Comparison of ENCODE assay signal across 1 cellular context in the genomic region with DNA sequence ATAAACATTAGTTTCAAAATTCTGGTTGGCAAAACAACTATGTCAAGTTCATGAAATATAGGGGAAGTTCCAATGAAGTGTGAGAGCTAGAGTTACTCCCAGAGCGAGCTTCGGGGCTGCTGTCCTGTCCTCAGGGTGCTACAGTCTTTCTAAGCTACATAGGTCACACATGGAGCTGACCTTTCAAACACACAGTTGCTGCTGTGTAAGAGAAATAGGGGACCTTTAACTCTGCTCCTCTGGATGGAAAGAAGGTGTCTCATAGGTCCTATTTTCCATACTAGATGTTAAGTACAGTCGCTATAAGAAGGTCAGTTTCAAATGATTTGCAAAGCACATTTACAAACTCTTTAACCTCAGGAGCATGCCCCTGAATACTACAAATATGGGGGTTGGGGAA.
TF ChIP-seq lines count a peak whose summit lies in the region.

No MANE protein-coding gene starts in this region.

TF ChIP-seq in K562, 482 proteins besides CTCF, POLR2A, EP300 and RAD21:
- TF ChIP-seq KLF13 (tag; IDR thresholded peaks at IDR 0.05; ENCODE audit: borderline replicate concordance, low read depth) (no peak), MCM3 (IDR thresholded peaks at IDR 0.05) (no peak), TRIM24 (IDR thresholded peaks at IDR 0.05) (no peak), KDM2B (CRISPR knock-in tag; IDR thresholded peaks at IDR 0.05) (no peak), MCM7 (IDR thresholded peaks at IDR 0.05) (no peak), TAL1 (IDR thresholded peaks at IDR 0.05) (no peak), SIN3B (IDR thresholded peaks at IDR 0.05; ENCODE audit: low read depth) (no peak), SRSF3 (IDR thresholded peaks at IDR 0.05; ENCODE audit: insufficient read depth, low read length) (no peak), IRF2 (CRISPR knock-in tag; IDR thresholded peaks at IDR 0.05) (no peak), RBM17 (IDR thresholded peaks at IDR 0.05; ENCODE audit: borderline replicate concordance, low read depth, low read length) (no peak)
- TF ChIP-seq, protein P1, sequence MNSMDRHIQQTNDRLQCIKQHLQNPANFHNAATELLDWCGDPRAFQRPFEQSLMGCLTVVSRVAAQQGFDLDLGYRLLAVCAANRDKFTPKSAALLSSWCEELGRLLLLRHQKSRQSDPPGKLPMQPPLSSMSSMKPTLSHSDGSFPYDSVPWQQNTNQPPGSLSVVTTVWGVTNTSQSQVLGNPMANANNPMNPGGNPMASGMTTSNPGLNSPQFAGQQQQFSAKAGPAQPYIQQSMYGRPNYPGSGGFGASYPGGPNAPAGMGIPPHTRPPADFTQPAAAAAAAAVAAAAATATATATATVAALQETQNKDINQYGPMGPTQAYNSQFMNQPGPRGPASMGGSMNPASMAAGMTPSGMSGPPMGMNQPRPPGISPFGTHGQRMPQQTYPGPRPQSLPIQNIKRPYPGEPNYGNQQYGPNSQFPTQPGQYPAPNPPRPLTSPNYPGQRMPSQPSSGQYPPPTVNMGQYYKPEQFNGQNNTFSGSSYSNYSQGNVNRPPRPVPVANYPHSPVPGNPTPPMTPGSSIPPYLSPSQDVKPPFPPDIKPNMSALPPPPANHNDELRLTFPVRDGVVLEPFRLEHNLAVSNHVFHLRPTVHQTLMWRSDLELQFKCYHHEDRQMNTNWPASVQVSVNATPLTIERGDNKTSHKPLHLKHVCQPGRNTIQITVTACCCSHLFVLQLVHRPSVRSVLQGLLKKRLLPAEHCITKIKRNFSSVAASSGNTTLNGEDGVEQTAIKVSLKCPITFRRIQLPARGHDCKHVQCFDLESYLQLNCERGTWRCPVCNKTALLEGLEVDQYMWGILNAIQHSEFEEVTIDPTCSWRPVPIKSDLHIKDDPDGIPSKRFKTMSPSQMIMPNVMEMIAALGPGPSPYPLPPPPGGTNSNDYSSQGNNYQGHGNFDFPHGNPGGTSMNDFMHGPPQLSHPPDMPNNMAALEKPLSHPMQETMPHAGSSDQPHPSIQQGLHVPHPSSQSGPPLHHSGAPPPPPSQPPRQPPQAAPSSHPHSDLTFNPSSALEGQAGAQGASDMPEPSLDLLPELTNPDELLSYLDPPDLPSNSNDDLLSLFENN (IDR thresholded peaks at IDR 0.05; ENCODE audit: low read depth in 2 of 2, low read length in 2 of 2), result no peak
- TF ChIP-seq, protein P2, sequence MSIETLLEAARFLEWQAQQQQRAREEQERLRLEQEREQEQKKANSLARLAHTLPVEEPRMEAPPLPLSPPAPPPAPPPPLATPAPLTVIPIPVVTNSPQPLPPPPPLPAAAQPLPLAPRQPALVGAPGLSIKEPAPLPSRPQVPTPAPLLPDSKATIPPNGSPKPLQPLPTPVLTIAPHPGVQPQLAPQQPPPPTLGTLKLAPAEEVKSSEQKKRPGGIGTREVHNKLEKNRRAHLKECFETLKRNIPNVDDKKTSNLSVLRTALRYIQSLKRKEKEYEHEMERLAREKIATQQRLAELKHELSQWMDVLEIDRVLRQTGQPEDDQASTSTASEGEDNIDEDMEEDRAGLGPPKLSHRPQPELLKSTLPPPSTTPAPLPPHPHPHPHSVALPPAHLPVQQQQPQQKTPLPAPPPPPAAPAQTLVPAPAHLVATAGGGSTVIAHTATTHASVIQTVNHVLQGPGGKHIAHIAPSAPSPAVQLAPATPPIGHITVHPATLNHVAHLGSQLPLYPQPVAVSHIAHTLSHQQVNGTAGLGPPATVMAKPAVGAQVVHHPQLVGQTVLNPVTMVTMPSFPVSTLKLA (conservative IDR thresholded peaks at IDR 0.05), result no peak
